In the genomic region with DNA sequence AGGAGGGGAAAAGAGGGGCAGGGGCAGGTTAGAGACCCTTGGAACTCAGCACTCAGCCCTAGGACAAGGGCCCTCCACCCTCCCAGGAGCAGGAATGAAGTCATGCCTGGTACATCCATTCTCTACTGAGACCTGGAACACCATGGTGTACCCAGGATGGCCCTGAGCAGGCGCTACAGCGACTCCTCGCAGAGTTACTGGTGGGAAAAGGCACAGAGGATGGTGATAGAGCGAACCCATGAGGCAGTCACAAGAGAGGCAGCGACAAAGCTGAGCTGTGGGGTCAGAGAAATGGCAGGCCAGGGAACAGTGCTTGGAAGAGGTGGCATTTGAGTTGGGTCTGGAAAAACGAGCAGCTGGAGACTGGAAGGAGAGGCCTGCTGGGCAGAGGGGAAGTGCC, we compare ENCODE assay signal across 19 cellular contexts.
"Had no signal": no experiment of that assay in that cellular context is flagged by ENCODE, and none has a peak within 500 bp of the region (broad histone marks: within the 10 kb centered on the region; RNA-seq: fewer than 3 reads in every experiment).

No MANE protein-coding gene starts in this region.

- H3K4me3 Mint-ChIP-seq: activated B cell treated with CpG ODN at 0.5 μM for 24 hours; activated CD8-positive, alpha-beta T cell treated with anti-CD3 and anti-CD28 coated beads, Interleukin-2, amount 10 ng/mL, durations not matched to agents 7 days and 5 days; activated naive CD8-positive, alpha-beta T cell treated with anti-CD3 and anti-CD28 coated beads, Interleukin-2, amount 10 ng/mL, durations not matched to agents 7 days and 5 days; activated T-cell treated with anti-CD3 and anti-CD28 coated beads, Interleukin-2, amount 50 U/mL, for 72 hours; dendritic cell treated with granulocyte-macrophage colony-stimulating factor and Interleukin-4, amounts not matched to agents 40 ng/mL and 50 ng/mL, for 4 days; type B pancreatic cell had no signal

- H3K36me3 Mint-ChIP-seq: activated naive CD8-positive, alpha-beta T cell treated with anti-CD3 and anti-CD28 coated beads, Interleukin-2, amount 10 ng/mL, durations not matched to agents 7 days and 5 days; type B pancreatic cell had no signal

- ATAC-seq: activated CD8-positive, alpha-beta T cell treated with anti-CD3 and anti-CD28 coated beads, Interleukin-2, amount 10 ng/mL, durations not matched to agents 7 days and 5 days; activated T-cell treated with anti-CD3 and anti-CD28 coated beads, Interleukin-2, amount 50 U/mL, for 72 hours; heart right ventricle; left lung; mucosa of descending colon; naive thymus-derived CD8-positive, alpha-beta T cell had no signal

- H3K27ac Mint-ChIP-seq: activated B cell treated with CpG ODN at 0.5 μM for 24 hours; activated CD8-positive, alpha-beta T cell treated with anti-CD3 and anti-CD28 coated beads, Interleukin-2, amount 10 ng/mL, durations not matched to agents 7 days and 5 days; activated naive CD8-positive, alpha-beta T cell treated with anti-CD3 and anti-CD28 coated beads, Interleukin-2, amount 10 ng/mL, durations not matched to agents 7 days and 5 days; activated T-cell treated with anti-CD3 and anti-CD28 coated beads, Interleukin-2, amount 50 U/mL, for 72 hours; dendritic cell treated with granulocyte-macrophage colony-stimulating factor and Interleukin-4, amounts not matched to agents 40 ng/mL and 50 ng/mL, for 4 days; type B pancreatic cell had no signal

- H3K9me3 Mint-ChIP-seq: activated B cell treated with CpG ODN at 0.5 μM for 24 hours; activated naive CD8-positive, alpha-beta T cell treated with anti-CD3 and anti-CD28 coated beads, Interleukin-2, amount 10 ng/mL, durations not matched to agents 7 days and 5 days; activated T-cell treated with anti-CD3 and anti-CD28 coated beads, Interleukin-2, amount 50 U/mL, for 72 hours; dendritic cell treated with granulocyte-macrophage colony-stimulating factor and Interleukin-4, amounts not matched to agents 40 ng/mL and 50 ng/mL, for 4 days; naive thymus-derived CD8-positive, alpha-beta T cell; type B pancreatic cell had no signal

- DNase-seq: activated B cell treated with CpG ODN at 0.5 μM for 24 hours; activated CD4-positive, alpha-beta T cell treated with anti-CD3 and anti-CD28 coated beads for 48 hours; activated CD8-positive, alpha-beta memory T cell treated with anti-CD3 and anti-CD28 coated beads, Interleukin-2, amount 50 U/mL, for 4 hours; activated CD8-positive, alpha-beta T cell treated with anti-CD3 and anti-CD28 coated beads, Interleukin-2, amount 10 ng/mL, durations not matched to agents 7 days and 5 days; activated gamma-delta T cell treated with Interleukin-2 at 50 U/mL for 16 hours; activated naive CD8-positive, alpha-beta T cell treated with anti-CD3 and anti-CD28 coated beads, Interleukin-2, amount 10 ng/mL, durations not matched to agents 7 days and 5 days; activated T-cell treated with anti-CD3 and anti-CD28 coated beads, Interleukin-2, amount 50 U/mL, for 72 hours; heart right ventricle; islet precursor cell; left lung; mucosa of descending colon; naive thymus-derived CD8-positive, alpha-beta T cell; stimulated activated CD4-positive, alpha-beta T cell treated with anti-CD3 and anti-CD28 coated beads, Interleukin-4, amount 100 ng/mL, for 24 hours; stimulated activated naive CD4-positive, alpha-beta T cell; T-helper 2 cell had no signal

- H3K27ac ChIP-seq: heart right ventricle, left lung, right atrium auricular region, skin epidermis had no signal
